7 cellular contexts compared by ENCODE assay signal in genomic region chr12:121668750-121669524, GRCh38. TPM values are rescaled to one million over a fixed set of nuclear protein-coding genes. Genes with fewer than 3 reads are reported as not detected.
DNase-seq lines count a peak whose midpoint lies in the region; ATAC-seq and TF ChIP-seq lines count a peak whose summit lies in the region.

No MANE protein-coding gene starts in this region.

- no peak for ATAC-seq in GM21423 (IDR thresholded peaks at IDR 0.05; ENCODE audit: unreplicated experiment)

- H3K4me3 ChIP-seq in GM12865 (ENCODE audit: low read depth, low read length): no peak overlapping the region

- peaks cover 6% of the 10 kb centered on the region for H3K36me3 Mint-ChIP-seq in activated T-helper 1 cell treated with anti-CD3 and anti-CD28 coated beads, Interleukin-12 subunit alpha, Interleukin-12 subunit beta, Interleukin-2, Interleukin-4 antibody, amounts not matched to agents 30 ng/mL and 10 ng/mL and 1 ng/mL, durations not matched to agents 14 hours and 24 hours and 36 hours (ENCODE audit: low read depth)

- H3K27ac Mint-ChIP-seq in activated T-helper 1 cell treated with anti-CD3 and anti-CD28 coated beads, Interleukin-12 subunit alpha, Interleukin-12 subunit beta, Interleukin-2, Interleukin-4 antibody, amounts not matched to agents 30 ng/mL and 10 ng/mL and 1 ng/mL, durations not matched to agents 14 hours and 24 hours and 36 hours: peak overlapping the region; percentile 40

- peaks cover 44% of the 10 kb centered on the region for H3K4me1 Mint-ChIP-seq in activated T-helper 1 cell treated with anti-CD3 and anti-CD28 coated beads, Interleukin-12 subunit alpha, Interleukin-12 subunit beta, Interleukin-2, Interleukin-4 antibody, amounts not matched to agents 30 ng/mL and 10 ng/mL and 1 ng/mL, durations not matched to agents 14 hours and 24 hours and 36 hours (ENCODE audit: low read depth)

- no peaks in the 10 kb centered on the region for H3K9me3 Mint-ChIP-seq in activated T-helper 1 cell treated with anti-CD3 and anti-CD28 coated beads, Interleukin-12 subunit alpha, Interleukin-12 subunit beta, Interleukin-2, Interleukin-4 antibody, amounts not matched to agents 30 ng/mL and 10 ng/mL and 1 ng/mL, durations not matched to agents 14 hours and 24 hours and 36 hours

- no peaks in the 10 kb centered on the region for H3K27me3 Mint-ChIP-seq in activated T-helper 1 cell treated with anti-CD3 and anti-CD28 coated beads, Interleukin-12 subunit alpha, Interleukin-12 subunit beta, Interleukin-2, Interleukin-4 antibody, amounts not matched to agents 30 ng/mL and 10 ng/mL and 1 ng/mL, durations not matched to agents 14 hours and 24 hours and 36 hours (ENCODE audit: insufficient read depth)

- DNase-seq in GM12865 (ENCODE audit: low read depth) (peak; percentile 57), NCI-H2227 (lab: John Stamatoyannopoulos, UW; ENCODE audit: unreplicated experiment) (peak; percentile 39), glomerular visceral epithelial cell (ENCODE audit: extremely low spot score) (peak; percentile 23), cerebellar nuclear complex (lab: John Stamatoyannopoulos, UW) (no peak)
- peak; percentile 17 for DNase-seq in activated T-helper 1 cell treated with anti-CD3 and anti-CD28 coated beads, Interleukin-12 subunit alpha, Interleukin-12 subunit beta, Interleukin-2, Interleukin-4 antibody, amounts not matched to agents 30 ng/mL and 10 ng/mL and 1 ng/mL, durations not matched to agents 14 hours and 24 hours and 36 hours (ENCODE audit: low spot score)
- DNase-seq in stimulated activated CD4-positive, alpha-beta T cell treated with anti-CD3 and anti-CD28 coated beads, Interleukin-2, amount 100 ng/mL, for 4 hours (ENCODE audit: low read depth): peak; percentile 54

- H3K4me3 Mint-ChIP-seq in activated T-helper 1 cell treated with anti-CD3 and anti-CD28 coated beads, Interleukin-12 subunit alpha, Interleukin-12 subunit beta, Interleukin-2, Interleukin-4 antibody, amounts not matched to agents 30 ng/mL and 10 ng/mL and 1 ng/mL, durations not matched to agents 14 hours and 24 hours and 36 hours: no peak overlapping the region

- intact Hi-C loops in activated T-helper 1 cell treated with anti-CD3 and anti-CD28 coated beads, Interleukin-12 subunit alpha, Interleukin-12 subunit beta, Interleukin-2, Interleukin-4 antibody, amounts not matched to agents 30 ng/mL and 10 ng/mL and 1 ng/mL, durations not matched to agents 14 hours and 24 hours and 36 hours (cut with micrococcal nuclease): no loop called here

- TF ChIP-seq CTCF in GM12865 (IDR thresholded peaks at IDR 0.05; ENCODE audit: insufficient read depth, low read depth, low read length, missing control alignments): peak; percentile 57

RNA-seq across cellular contexts. Expression of gene MORN3, which starts 0.5 kb away (rescaled TPM):
- 0.41 and 0.61 TPM in 2 replicates for total RNA-seq in activated T-helper 1 cell treated with anti-CD3 and anti-CD28 coated beads, Interleukin-12 subunit alpha, Interleukin-12 subunit beta, Interleukin-2, Interleukin-4 antibody, amounts not matched to agents 30 ng/mL and 10 ng/mL and 1 ng/mL, durations not matched to agents 14 hours and 24 hours and 36 hours

RNA-seq across cellular contexts. Expression of gene ORAI1, which starts 42.6 kb away (rescaled TPM):
- total RNA-seq in activated T-helper 1 cell treated with anti-CD3 and anti-CD28 coated beads, Interleukin-12 subunit alpha, Interleukin-12 subunit beta, Interleukin-2, Interleukin-4 antibody, amounts not matched to agents 30 ng/mL and 10 ng/mL and 1 ng/mL, durations not matched to agents 14 hours and 24 hours and 36 hours: 61.5 and 67.0 TPM in 2 replicates

RNA-seq across cellular contexts. Expression of gene TMEM120B, which starts 43.6 kb away (rescaled TPM):
- 17.5 and 18.3 TPM in 2 replicates for total RNA-seq in activated T-helper 1 cell treated with anti-CD3 and anti-CD28 coated beads, Interleukin-12 subunit alpha, Interleukin-12 subunit beta, Interleukin-2, Interleukin-4 antibody, amounts not matched to agents 30 ng/mL and 10 ng/mL and 1 ng/mL, durations not matched to agents 14 hours and 24 hours and 36 hours

Comparison
In these comparisons a context has a peak if more than half of its experiments do, and no peak if none do; other contexts are left out.
1. DNase-seq: peak in GM12865 (single experiment), NCI-H2227 (single experiment), activated T-helper 1 cell treated with anti-CD3 and anti-CD28 coated beads, Interleukin-12 subunit alpha, Interleukin-12 subunit beta, Interleukin-2, Interleukin-4 antibody, amounts not matched to agents 30 ng/mL and 10 ng/mL and 1 ng/mL, durations not matched to agents 14 hours and 24 hours and 36 hours (single experiment), glomerular visceral epithelial cell (single experiment) and stimulated activated CD4-positive, alpha-beta T cell treated with anti-CD3 and anti-CD28 coated beads, Interleukin-2, amount 100 ng/mL, for 4 hours (single experiment); none in cerebellar nuclear complex (0 of 2).